20 cellular contexts compared by ENCODE assay signal in genomic region chr3:124336067-124336656, GRCh38.
"Had no signal": no experiment of that assay in that cellular context is flagged by ENCODE, and none has a peak within 500 bp of the region (broad histone marks: within the 10 kb centered on the region; RNA-seq: fewer than 3 reads in every experiment).

No MANE protein-coding gene starts in this region.

- H3K27ac ChIP-seq: heart left ventricle, neural progenitor cell, pancreas had no signal

- H3K4me3 ChIP-seq: dorsolateral prefrontal cortex, heart left ventricle, lung, neural progenitor cell, pancreas, smooth muscle cell had no signal

- ATAC-seq: esophagus mucosa, heart left ventricle, left colon, left ventricle myocardium superior, pancreas, right cardiac atrium had no signal

- DNase-seq: effector CD8-positive, alpha-beta T cell; heart left ventricle; hippocampal formation; left colon; left ventricle myocardium superior; mesenchymal stem cell; midbrain; occipital lobe; pancreas; right cardiac atrium; stimulated activated CD4-positive, alpha-beta T cell treated with anti-CD3 and anti-CD28 coated beads, Interleukin-2, amount 100 ng/mL, for 48 hours; stimulated activated naive CD4-positive, alpha-beta T cell treated with Interleukin-2 at 50 U/mL for 16 hours had no signal

- H3K4me1 ChIP-seq: heart left ventricle, neural progenitor cell, pancreas had no signal

- FAIRE-seq: endometrium, frontal cortex, pancreas, urothelium cell line had no signal

- H3K4me2 ChIP-seq: neural progenitor cell, smooth muscle cell had no signal

- H2AFZ ChIP-seq: neural progenitor cell had no signal

- H3K9ac ChIP-seq: neural progenitor cell had no signal

- H3K36me3 ChIP-seq: neural progenitor cell, pancreas had no signal

- H3K9me3 ChIP-seq: heart left ventricle, pancreas had no signal

- H3K27me3 ChIP-seq: dorsolateral prefrontal cortex, heart left ventricle, neural progenitor cell, pancreas had no signal
